1 cellular context compared by ENCODE assay signal in genomic region chr2:70959851-70960832, GRCh38.
TF ChIP-seq lines count a peak whose summit lies in the region.

No MANE protein-coding gene starts in this region.

TF ChIP-seq in H1, 55 proteins besides CTCF, POLR2A, EP300 and RAD21:
- TF ChIP-seq, protein P1, sequence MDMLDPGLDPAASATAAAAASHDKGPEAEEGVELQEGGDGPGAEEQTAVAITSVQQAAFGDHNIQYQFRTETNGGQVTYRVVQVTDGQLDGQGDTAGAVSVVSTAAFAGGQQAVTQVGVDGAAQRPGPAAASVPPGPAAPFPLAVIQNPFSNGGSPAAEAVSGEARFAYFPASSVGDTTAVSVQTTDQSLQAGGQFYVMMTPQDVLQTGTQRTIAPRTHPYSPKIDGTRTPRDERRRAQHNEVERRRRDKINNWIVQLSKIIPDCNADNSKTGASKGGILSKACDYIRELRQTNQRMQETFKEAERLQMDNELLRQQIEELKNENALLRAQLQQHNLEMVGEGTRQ (IDR thresholded peaks at IDR 0.05; ENCODE audit: low read length) = no peak
- TF ChIP-seq MAX (IDR thresholded peaks at IDR 0.05) = no peak
- TF ChIP-seq HDAC6 (IDR thresholded peaks at IDR 0.05; ENCODE audit: low read depth, low read length) = no peak
- TF ChIP-seq KDM1A (IDR thresholded peaks at IDR 0.05; ENCODE audit: borderline replicate concordance, low read length) = no peak
- TF ChIP-seq CREB1 (IDR thresholded peaks at IDR 0.05) = no peak
- TF ChIP-seq GABPA (IDR thresholded peaks at IDR 0.05; ENCODE audit: borderline replicate concordance, insufficient read depth, low read length) = no peak
- TF ChIP-seq CHD2 (IDR thresholded peaks at IDR 0.05; ENCODE audit: low read length) = no peak
- TF ChIP-seq HDAC2 (IDR thresholded peaks at IDR 0.05; ENCODE audit: borderline replicate concordance in 1 of 2, low read depth in 2 of 2, low read length in 2 of 2) = no peak
- TF ChIP-seq CBX8 (IDR thresholded peaks at IDR 0.05; ENCODE audit: borderline replicate concordance, low read depth, low read length) = no peak
- TF ChIP-seq BACH1 (IDR thresholded peaks at IDR 0.05; ENCODE audit: low read length) = no peak
- TF ChIP-seq KDM4A (IDR thresholded peaks at IDR 0.05; ENCODE audit: low read depth, low read length, severe bottlenecking) = no peak
- TF ChIP-seq SUZ12 (IDR thresholded peaks at IDR 0.05; ENCODE audit: low read length) = no peak
- TF ChIP-seq, protein P2, sequence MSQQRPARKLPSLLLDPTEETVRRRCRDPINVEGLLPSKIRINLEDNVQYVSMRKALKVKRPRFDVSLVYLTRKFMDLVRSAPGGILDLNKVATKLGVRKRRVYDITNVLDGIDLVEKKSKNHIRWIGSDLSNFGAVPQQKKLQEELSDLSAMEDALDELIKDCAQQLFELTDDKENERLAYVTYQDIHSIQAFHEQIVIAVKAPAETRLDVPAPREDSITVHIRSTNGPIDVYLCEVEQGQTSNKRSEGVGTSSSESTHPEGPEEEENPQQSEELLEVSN (IDR thresholded peaks at IDR 0.05) = no peak
- TF ChIP-seq NANOG (IDR thresholded peaks at IDR 0.05; ENCODE audit: insufficient read depth, low read depth, low read length, poor library complexity, severe bottlenecking) = no peak
- TF ChIP-seq SP4 (IDR thresholded peaks at IDR 0.05; ENCODE audit: low read length) = no peak
- no peak for TF ChIP-seq FOSL1 (IDR thresholded peaks at IDR 0.05; ENCODE audit: insufficient read depth, low read depth, low read length)
- no peak for TF ChIP-seq SIX5 (IDR thresholded peaks at IDR 0.05; ENCODE audit: low read depth, low read length)
- no peak for TF ChIP-seq YY1 (IDR thresholded peaks at IDR 0.05; ENCODE audit: low read depth, low read length)
TF ChIP-seq in H1: peak in this region for 0.
